ENCODE assay signal across 14 cellular contexts in the genomic region with DNA sequence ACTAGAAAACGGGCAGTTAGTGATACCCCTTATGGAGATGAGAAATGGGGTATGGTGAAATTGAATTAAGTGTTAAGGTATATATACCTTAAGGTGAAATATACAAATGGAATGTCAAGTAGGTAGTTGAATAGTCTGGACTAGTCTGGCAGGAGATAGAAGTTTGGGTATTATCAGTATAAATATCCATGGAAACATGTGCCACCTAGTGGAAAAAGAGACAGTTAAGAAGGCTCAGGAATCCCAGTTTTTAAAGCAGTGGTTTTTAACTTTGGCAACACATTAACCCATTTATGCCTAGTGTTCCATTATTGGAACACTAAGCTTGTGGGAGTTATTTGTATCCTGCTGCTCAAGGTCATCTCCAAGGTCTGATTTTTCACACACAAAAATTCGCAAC. TPM values are rescaled to one million over a fixed set of nuclear protein-coding genes. Genes with fewer than 3 reads are reported as not detected.
DNase-seq lines count a peak whose midpoint lies in the region; ATAC-seq and TF ChIP-seq lines count a peak whose summit lies in the region.
"Had no signal": no experiment of that assay in that cellular context is flagged by ENCODE, and none has a peak within 500 bp of the region (broad histone marks: within the 10 kb centered on the region; RNA-seq: fewer than 3 reads in every experiment).

No MANE protein-coding gene starts in this region.

- H3K4me3 ChIP-seq in left ventricle myocardium inferior: no peak overlapping the region
- H3K4me3 ChIP-seq in heart right ventricle: no peak overlapping the region
- no peak overlapping the region for H3K4me3 ChIP-seq in psoas muscle
- H3K4me3 ChIP-seq: lower lobe of right lung had no signal

- no peaks in the 10 kb centered on the region for H3K9me3 ChIP-seq in left ventricle myocardium inferior (replicated peaks)
- no peaks in the 10 kb centered on the region for H3K9me3 ChIP-seq in heart right ventricle
- H3K9me3 ChIP-seq in psoas muscle: no peaks in the 10 kb centered on the region
- H3K9me3 ChIP-seq: lower lobe of right lung had no signal

- TF ChIP-seq CTCF in left ventricle myocardium inferior (IDR thresholded peaks at IDR 0.05; ENCODE audit: borderline replicate concordance) (peak; percentile 33), heart right ventricle (IDR thresholded peaks at IDR 0.05) (peak in 4 of 9 donors; percentile 15 to 40 (median 18)), psoas muscle (IDR thresholded peaks at IDR 0.05) (no peak)

- H3K27me3 ChIP-seq in left ventricle myocardium inferior (ENCODE audit: low read depth) (no peaks in the 10 kb centered on the region), heart right ventricle (no peaks in the 10 kb centered on the region), psoas muscle (ENCODE audit: insufficient read depth in 3 of 3, low read length in 2 of 3) (no peaks in the 10 kb centered on the region)

- DNase-seq in left ventricle myocardium inferior (no peak), heart right ventricle (no peak), RKO (ENCODE audit: low spot score) (peak; percentile 36), fibroblast of peridontal ligament (ENCODE audit: extremely low read depth) (peak; percentile 41), NCI-H69 (lab: John Stamatoyannopoulos, UW) (no peak), psoas muscle (no peak)
- no peak for DNase-seq in activated CD4-positive, alpha-beta T cell treated with anti-CD3 and anti-CD28 coated beads, Interleukin-2, amount 50 U/mL, for 1 hour
- DNase-seq: activated CD4-positive, alpha-beta T cell treated with anti-CD3 and anti-CD28 coated beads for 1 hour; activated naive CD4-positive, alpha-beta T cell treated with anti-CD3 and anti-CD28 coated beads, Interleukin-2, amount 50 U/mL, for 16 hours; CD4-positive, alpha-beta T cell; lower lobe of right lung; NCI-H1048; RPMI8226 had no signal

- intact Hi-C loops in left ventricle myocardium inferior (cut with micrococcal nuclease) (loop anchor here (10.0 kb wide), 1 partner anchor 115 kb away; no protein-coding TSS in a partner anchor), heart right ventricle (cut with DNase I) (loop anchor here in 1 of 10 donors (10.0 kb wide), 1 partner anchor 115 kb away; no protein-coding TSS in a partner anchor), psoas muscle (cut with DNase I) (loop anchor here (1.0 to 10.0 kb wide), 4 partner anchors 13 to 275 kb away; no protein-coding TSS in a partner anchor)

- H3K36me3 ChIP-seq in left ventricle myocardium inferior (peaks cover 80% of the 10 kb centered on the region), heart right ventricle (peaks cover 0 to 87% (median 21%) of the 10 kb centered on the region in 9 donors), psoas muscle (ENCODE audit: insufficient read depth in 1 of 2, low read depth in 1 of 2) (peaks cover 0 to 93% of the 10 kb centered on the region in 2 donors)

- H3K4me1 ChIP-seq in left ventricle myocardium inferior (no peaks in the 10 kb centered on the region), heart right ventricle (peaks cover 0 to 8% (median 0%) of the 10 kb centered on the region in 9 donors), psoas muscle (no peaks in the 10 kb centered on the region)
- H3K4me1 ChIP-seq: lower lobe of right lung had no signal

- H3K27ac ChIP-seq in left ventricle myocardium inferior (replicated peaks) (no peak overlapping the region), heart right ventricle (no peak overlapping the region), psoas muscle (no peak overlapping the region)
- H3K27ac ChIP-seq: lower lobe of right lung had no signal

- WGBS in heart right ventricle, 2 donors: 95 to 99% methylated on average over 2 of the region's 2 CpGs
- WGBS in psoas muscle, 3 donors: 96 to 100% (median 97%) methylated on average over 2 of the region's 2 CpGs

- ATAC-seq in heart right ventricle: no peak
- no peak for ATAC-seq in psoas muscle
- no peak for ATAC-seq in HG02852 (IDR thresholded peaks at IDR 0.05; ENCODE audit: unreplicated experiment)
- ATAC-seq: lower lobe of right lung had no signal

RNA-seq across cellular contexts. Expression of a gene that starts 38.6 kb away (rescaled TPM):
- total RNA-seq in left ventricle myocardium inferior (not detected), heart right ventricle (not detected), psoas muscle (not detected)
- polyA plus RNA-seq in heart right ventricle (not detected), psoas muscle (under 1 TPM in 1 of 3 donors, not detected in 2; 0.01 TPM)
- total RNA-seq: CD4-positive, alpha-beta T cell; lower lobe of right lung had no signal

Comparison
In these comparisons a context has a peak if more than half of its experiments do, and no peak if none do; other contexts are left out.
1. DNase-seq: peak in RKO (single experiment) and fibroblast of peridontal ligament (single experiment); none in left ventricle myocardium inferior (single experiment), heart right ventricle (0 of 2), NCI-H69 (single experiment), psoas muscle (0 of 2) and activated CD4-positive, alpha-beta T cell treated with anti-CD3 and anti-CD28 coated beads, Interleukin-2, amount 50 U/mL, for 1 hour (single experiment).